ENCODE assay signal across 1 cellular context in the genomic region with DNA sequence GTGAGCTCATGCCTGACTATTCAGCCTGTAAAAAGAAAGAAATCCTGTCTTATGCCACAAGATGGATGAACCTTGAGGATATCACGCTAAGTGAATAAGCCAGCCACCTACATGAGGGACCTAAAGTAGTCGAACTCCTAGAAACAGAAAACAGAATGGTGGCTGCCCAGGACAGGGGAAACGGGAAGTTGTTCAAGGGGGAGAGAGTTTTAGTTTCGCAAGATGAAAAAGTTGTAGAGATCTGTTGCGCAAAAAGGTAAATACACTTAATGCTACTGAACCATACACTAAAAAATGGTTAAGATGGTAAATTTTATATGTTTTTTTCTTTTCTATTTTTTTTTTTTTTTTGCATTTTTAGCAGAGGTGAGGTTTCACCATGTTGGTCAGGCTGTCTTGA.
TF ChIP-seq lines count a peak whose summit lies in the region.

No MANE protein-coding gene starts in this region.

TF ChIP-seq in HepG2, 621 proteins besides CTCF, POLR2A, EP300 and RAD21 (continued from another document):
- TF ChIP-seq GATAD2A (CRISPR knock-in tag; IDR thresholded peaks at IDR 0.05) = peak; percentile 59
- peak; percentile 89 for TF ChIP-seq CEBPB (IDR thresholded peaks at IDR 0.05; ENCODE audit: borderline replicate concordance, low read depth, low read length)
- 0 out of 2 replicates have a peak, but pooled peaks have one; percentile 30 for TF ChIP-seq ELF3 (CRISPR knock-in tag; IDR thresholded peaks at IDR 0.05)
- no peak for TF ChIP-seq RAD51 (IDR thresholded peaks at IDR 0.05; ENCODE audit: borderline replicate concordance)
- no peak for TF ChIP-seq FOXA1 (IDR thresholded peaks at IDR 0.05)
- TF ChIP-seq FOXA1 (CRISPR knock-in tag; IDR thresholded peaks at IDR 0.05) = peak; percentile 46
- TF ChIP-seq FOXP1 (IDR thresholded peaks at IDR 0.05) = no peak
- TF ChIP-seq FOXP1 (CRISPR knock-in tag; IDR thresholded peaks at IDR 0.05) = peak; percentile 28; the same call in 1 of the 2 replicates
- TF ChIP-seq THYN1 (CRISPR knock-in tag; IDR thresholded peaks at IDR 0.05; ENCODE audit: borderline replicate concordance, low read depth) = no peak
- TF ChIP-seq ARNT (IDR thresholded peaks at IDR 0.05) = no peak
